In the genomic region with DNA sequence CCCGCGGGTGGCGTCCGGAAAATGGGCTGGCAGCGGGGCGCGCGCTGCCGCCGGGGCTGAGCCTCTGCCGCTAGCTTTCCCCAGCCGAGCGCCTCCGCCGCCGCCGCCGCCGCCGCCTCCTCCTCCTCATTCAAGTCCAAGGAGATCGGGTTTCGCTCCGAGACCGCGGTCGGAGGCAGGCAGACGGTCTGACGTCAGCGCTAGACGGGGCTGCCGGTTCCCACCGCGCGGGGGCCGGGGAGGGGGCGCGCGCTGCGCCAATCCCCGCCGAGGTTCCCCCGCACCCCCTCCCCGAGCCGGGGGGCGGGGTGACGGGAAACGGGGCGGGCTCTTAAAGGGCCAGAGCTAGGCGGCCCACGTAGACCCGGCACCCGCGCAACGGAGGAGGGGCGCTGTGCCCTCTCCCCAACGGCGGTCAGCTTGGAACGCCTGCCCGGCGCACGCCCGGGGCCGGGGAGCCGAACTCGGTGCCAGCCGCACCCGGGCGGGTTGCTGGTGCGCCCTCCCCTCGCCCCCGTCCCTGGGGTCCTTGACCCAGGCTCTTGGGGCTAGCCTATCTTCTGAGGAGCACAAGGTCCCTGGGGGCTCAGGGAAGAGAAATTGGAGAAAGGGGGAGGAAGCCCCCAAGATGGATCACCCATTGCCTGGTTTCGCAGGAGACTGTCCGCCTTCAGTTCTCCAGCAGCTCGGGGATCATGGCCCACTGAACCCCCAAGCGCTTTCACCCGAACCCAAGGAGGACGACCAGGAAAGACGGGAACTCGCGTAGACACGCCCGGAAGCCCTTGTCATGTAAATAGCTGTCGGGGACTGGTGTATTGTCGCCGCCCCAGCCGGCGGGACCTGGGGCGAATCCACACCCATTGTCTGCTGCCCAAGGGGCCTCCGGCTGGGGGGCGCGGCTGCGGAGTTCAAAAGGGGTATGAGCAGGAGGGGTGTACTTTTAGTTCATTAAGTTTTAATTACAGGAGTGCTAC, we compare ENCODE assay signal across 1 cellular context.
A peak's percentile ranks its signal among the peaks of the same experiment; 100 is the strongest.
TF ChIP-seq lines count a peak whose summit lies in the region.

Gene PMEPA1, minus strand, starts transcription at position 193 of the 977 bp plus-strand sequence. CDS start 433 bp downstream, outside the sequence.

TF ChIP-seq in HepG2, 621 proteins besides CTCF, POLR2A, EP300 and RAD21 (continued from another document):
- peak; percentile 26; the same call in 1 of the 2 replicates for TF ChIP-seq NFYB (CRISPR knock-in tag; IDR thresholded peaks at IDR 0.05)
- peak; percentile 72 for TF ChIP-seq EZH2 (conservative IDR thresholded peaks at IDR 0.05; ENCODE audit: low read depth, low read length)
- no peak for TF ChIP-seq GRHL1 (CRISPR knock-in tag; conservative IDR thresholded peaks at IDR 0.05)
- TF ChIP-seq FOXC1 (CRISPR knock-in tag; IDR thresholded peaks at IDR 0.05; ENCODE audit: borderline replicate concordance), result no peak
- TF ChIP-seq TFE3 (CRISPR knock-in tag; IDR thresholded peaks at IDR 0.05), result no peak
- TF ChIP-seq SKI (IDR thresholded peaks at IDR 0.05; ENCODE audit: partially characterized antibody), result peak; percentile 56
- TF ChIP-seq PATZ1 (CRISPR knock-in tag; IDR thresholded peaks at IDR 0.05), result peak; percentile 84
- peak; percentile 56; the same call in 1 of the 2 replicates for TF ChIP-seq ZNF777 (CRISPR knock-in tag; IDR thresholded peaks at IDR 0.05)
- TF ChIP-seq GABPB1 (CRISPR knock-in tag; IDR thresholded peaks at IDR 0.05), result peak; percentile 31; the same call in 1 of the 2 replicates
- TF ChIP-seq MTF2 (CRISPR knock-in tag; IDR thresholded peaks at IDR 0.05; ENCODE audit: borderline replicate concordance), result peak; percentile 92; the same call in 1 of the 2 replicates
